In the genomic region with DNA sequence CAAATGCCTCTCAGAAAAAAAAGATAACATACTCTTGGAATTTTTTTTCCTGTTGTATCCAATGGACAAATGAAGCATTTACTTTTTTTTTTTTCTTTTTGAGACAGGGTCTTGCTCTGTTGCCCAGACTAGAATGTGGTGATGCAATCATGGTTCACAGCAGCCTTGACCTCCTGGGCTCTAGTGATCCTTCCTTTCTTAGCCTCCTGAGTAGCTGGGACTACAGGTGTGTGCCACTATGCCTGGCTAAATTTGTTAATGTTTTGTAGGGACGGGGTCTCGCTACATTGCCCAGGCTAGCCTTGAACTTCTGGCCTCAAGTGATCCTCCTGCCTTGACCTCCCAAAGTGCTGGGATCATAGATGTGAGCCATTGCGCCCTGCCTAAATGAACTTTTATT, we compare ENCODE assay signal across 2 cellular contexts.
TF ChIP-seq lines count a peak whose summit lies in the region.

No MANE protein-coding gene starts in this region.

TF ChIP-seq in HepG2, 621 proteins besides CTCF, POLR2A, EP300 and RAD21:
- TF ChIP-seq, protein P1, sequence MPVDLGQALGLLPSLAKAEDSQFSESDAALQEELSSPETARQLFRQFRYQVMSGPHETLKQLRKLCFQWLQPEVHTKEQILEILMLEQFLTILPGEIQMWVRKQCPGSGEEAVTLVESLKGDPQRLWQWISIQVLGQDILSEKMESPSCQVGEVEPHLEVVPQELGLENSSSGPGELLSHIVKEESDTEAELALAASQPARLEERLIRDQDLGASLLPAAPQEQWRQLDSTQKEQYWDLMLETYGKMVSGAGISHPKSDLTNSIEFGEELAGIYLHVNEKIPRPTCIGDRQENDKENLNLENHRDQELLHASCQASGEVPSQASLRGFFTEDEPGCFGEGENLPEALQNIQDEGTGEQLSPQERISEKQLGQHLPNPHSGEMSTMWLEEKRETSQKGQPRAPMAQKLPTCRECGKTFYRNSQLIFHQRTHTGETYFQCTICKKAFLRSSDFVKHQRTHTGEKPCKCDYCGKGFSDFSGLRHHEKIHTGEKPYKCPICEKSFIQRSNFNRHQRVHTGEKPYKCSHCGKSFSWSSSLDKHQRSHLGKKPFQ (CRISPR knock-in tag; IDR thresholded peaks at IDR 0.05; ENCODE audit: insufficient replicate concordance) = no peak
- peak; percentile 34; the same call in 1 of the 2 replicates for TF ChIP-seq CEBPB (IDR thresholded peaks at IDR 0.05; ENCODE audit: borderline replicate concordance, low read depth, low read length)
- peak; percentile 64 for TF ChIP-seq ZNF121 (CRISPR knock-in tag; IDR thresholded peaks at IDR 0.05)
- TF ChIP-seq CSRNP2 (CRISPR knock-in tag; conservative IDR thresholded peaks at IDR 0.05; ENCODE audit: low read depth) = no peak
- TF ChIP-seq ZBTB20 (CRISPR knock-in tag; IDR thresholded peaks at IDR 0.05; ENCODE audit: borderline replicate concordance, low read depth) = no peak
- TF ChIP-seq GPN1 (CRISPR knock-in tag; IDR thresholded peaks at IDR 0.05; ENCODE audit: borderline replicate concordance) = no peak
- no peak for TF ChIP-seq ATF7 (IDR thresholded peaks at IDR 0.05)
- no peak for TF ChIP-seq ATF7 (CRISPR knock-in tag; IDR thresholded peaks at IDR 0.05)
- TF ChIP-seq CEBPG (CRISPR knock-in tag; IDR thresholded peaks at IDR 0.05) = peak; percentile 29; the same call in 1 of the 2 replicates
- no peak for TF ChIP-seq SP2 (CRISPR knock-in tag; IDR thresholded peaks at IDR 0.05)
- no peak for TF ChIP-seq ZNF598 (CRISPR knock-in tag; IDR thresholded peaks at IDR 0.05; ENCODE audit: borderline replicate concordance)
- no peak for TF ChIP-seq GTF2F1 (IDR thresholded peaks at IDR 0.05; ENCODE audit: low read length)
- TF ChIP-seq ZNF589 (CRISPR knock-in tag; conservative IDR thresholded peaks at IDR 0.05) = no peak
- no peak for TF ChIP-seq IKZF5 (CRISPR knock-in tag; IDR thresholded peaks at IDR 0.05)
- no peak for TF ChIP-seq GRHL1 (CRISPR knock-in tag; conservative IDR thresholded peaks at IDR 0.05)

TF ChIP-seq in H1, 55 proteins besides CTCF, POLR2A, EP300 and RAD21:
- TF ChIP-seq POLR2AphosphoS5 (IDR thresholded peaks at IDR 0.05; ENCODE audit: low read depth, low read length) = no peak
- TF ChIP-seq CEBPB (IDR thresholded peaks at IDR 0.05; ENCODE audit: low read depth, low read length) = peak; percentile 3; the same call in 1 of the 2 replicates
